Comparison of ENCODE assay signal across 24 cellular contexts in the genomic region with DNA sequence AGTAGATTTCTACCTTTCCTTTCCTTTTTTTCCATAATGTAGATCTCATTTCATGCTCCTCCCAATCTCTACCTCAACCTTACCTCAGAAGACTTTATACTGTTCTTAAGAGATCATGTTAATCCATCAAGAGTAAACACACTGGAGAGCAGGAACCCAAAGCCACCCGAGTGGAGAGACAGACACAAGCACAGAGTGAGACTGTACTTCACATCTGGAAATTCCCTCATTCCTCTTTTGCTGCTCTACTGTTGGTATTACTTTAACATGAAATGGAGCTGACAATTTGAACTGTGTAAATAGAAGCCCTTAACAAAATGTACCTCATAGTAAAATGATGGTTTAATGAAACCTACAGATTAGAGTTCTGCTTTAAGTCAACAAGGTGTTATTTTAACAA.
DNase-seq lines count a peak whose midpoint lies in the region; ATAC-seq and TF ChIP-seq lines count a peak whose summit lies in the region.
"Had no signal": no experiment of that assay in that cellular context is flagged by ENCODE, and none has a peak within 500 bp of the region (broad histone marks: within the 10 kb centered on the region; RNA-seq: fewer than 3 reads in every experiment).

No MANE protein-coding gene starts in this region.

- H2AFZ ChIP-seq in OCI-LY1 (ENCODE audit: low read length) (no peak overlapping the region), smooth muscle cell (ENCODE audit: low read depth) (no peak overlapping the region)

- no peak for DNase-seq in activated B cell treated with CpG ODN at 0.5 μM for 24 hours
- DNase-seq in smooth muscle cell (lab: John Stamatoyannopoulos, UW; ENCODE audit: unreplicated experiment) = no peak
- no peak for DNase-seq in tibial nerve (ENCODE audit: low spot score in 2 of 2)
- DNase-seq in ACHN = no peak
- DNase-seq: Caco-2; CD8-positive, alpha-beta T cell; DMS 273 treated with DMSO at 0.1 percent for 48 hours; DND-41; H7; IMR-90; KG1; MG63; NCI-H1105 treated with DMSO at 0.1 percent for 48 hours; NCI-H146; NCI-H1930; NCI-H2107; NCI-H446; NCI-H524 treated with DMSO at 0.1 percent for 48 hours; Right ventricle myocardium superior; RPMI8226 had no signal

- H3K79me2 ChIP-seq in OCI-LY1 (ENCODE audit: insufficient read depth, low read length) (no peaks in the 10 kb centered on the region), smooth muscle cell (ENCODE audit: low read depth) (no peaks in the 10 kb centered on the region)

- no peak overlapping the region for H3K27ac ChIP-seq in OCI-LY1 (ENCODE audit: low read depth, low read length, poor library complexity, severe bottlenecking)
- H3K27ac ChIP-seq in smooth muscle cell (ENCODE audit: low read depth) = no peak overlapping the region
- H3K27ac ChIP-seq in tibial nerve = no peak overlapping the region
- H3K27ac ChIP-seq: C4-2B had no signal

- ATAC-seq in GM18868 (IDR thresholded peaks at IDR 0.05; ENCODE audit: unreplicated experiment) (peak; percentile 76), activated B cell treated with CpG ODN at 0.5 μM for 24 hours (ENCODE audit: low read depth) (peak; percentile 42), HG03354 (IDR thresholded peaks at IDR 0.05; ENCODE audit: poor library complexity, severe bottlenecking, unreplicated experiment) (no peak)
- ATAC-seq: CD8-positive, alpha-beta T cell had no signal

- no peak overlapping the region for H3K27ac Mint-ChIP-seq in activated B cell treated with CpG ODN at 0.5 μM for 24 hours
- H3K27ac Mint-ChIP-seq: CD8-positive, alpha-beta T cell had no signal

- H3K36me3 Mint-ChIP-seq in activated B cell treated with CpG ODN at 0.5 μM for 24 hours (ENCODE audit: low read depth) = no peaks in the 10 kb centered on the region
- H3K36me3 Mint-ChIP-seq: CD8-positive, alpha-beta T cell had no signal

- POLR2A ChIA-PET in activated B cell treated with CpG ODN at 0.5 μM for 24 hours (lab: Charles Lee) = interaction anchor here (1.2 kb wide), 1 partner anchor 9 kb away, joined by 6 read pairs; no protein-coding TSS in a partner anchor

- in situ Hi-C loops in ACHN (cut with HindIII; ENCODE audit: low pct_ligation_motif_present, low pct_unique_long_range_greater_than_20kb, low sequenced_read_pairs) = no loop called here

- no peaks in the 10 kb centered on the region for H3K9me2 ChIP-seq in OCI-LY1 (ENCODE audit: low read depth, low read length)

- no peaks in the 10 kb centered on the region for H3K27me3 Mint-ChIP-seq in activated B cell treated with CpG ODN at 0.5 μM for 24 hours

- H3F3A ChIP-seq in OCI-LY1 (ENCODE audit: insufficient read depth, low read length) = no peaks in the 10 kb centered on the region
- no peaks in the 10 kb centered on the region for H3F3A ChIP-seq in smooth muscle cell (ENCODE audit: low read depth)

- no peak for TF ChIP-seq EP300 in tibial nerve (IDR thresholded peaks at IDR 0.05)

- H3K36me3 ChIP-seq in OCI-LY1 (ENCODE audit: insufficient read depth, low read length) (no peaks in the 10 kb centered on the region), smooth muscle cell (ENCODE audit: low read depth) (no peaks in the 10 kb centered on the region), tibial nerve (no peaks in the 10 kb centered on the region)
- H3K36me3 ChIP-seq: MG63 had no signal

- TF ChIP-seq POLR2A in tibial nerve (IDR thresholded peaks at IDR 0.05) = no peak

- no peaks in the 10 kb centered on the region for H4K20me1 ChIP-seq in OCI-LY1 (ENCODE audit: insufficient read depth, low read length)
- no peaks in the 10 kb centered on the region for H4K20me1 ChIP-seq in smooth muscle cell (ENCODE audit: low read depth)

- H3K4me3 ChIP-seq in OCI-LY1 (ENCODE audit: low read depth, low read length, poor library complexity, severe bottlenecking) (no peak overlapping the region), smooth muscle cell (no peak overlapping the region), tibial nerve (no peak overlapping the region)
- H3K4me3 ChIP-seq: MG63 had no signal

- CTCF ChIA-PET in activated B cell treated with CpG ODN at 0.5 μM for 24 hours (lab: Charles Lee) = interaction anchor here (1.7 kb wide), 1 partner anchor 105 kb away, joined by 7 read pairs; the partner anchor contains the start of gene RASGEF1B

- intact Hi-C loops in activated B cell treated with CpG ODN at 0.5 μM for 24 hours (cut with micrococcal nuclease) = loop anchor here (2.0 kb wide), 1 partner anchor 13 kb away; no protein-coding TSS in a partner anchor

- H3K27me3 ChIP-seq in OCI-LY1 (ENCODE audit: insufficient read depth, low read length) (no peaks in the 10 kb centered on the region), smooth muscle cell (ENCODE audit: low read depth) (no peaks in the 10 kb centered on the region), tibial nerve (no peaks in the 10 kb centered on the region)
- H3K27me3 ChIP-seq: MG63 had no signal

- TF ChIP-seq CTCF in OCI-LY1 (IDR thresholded peaks at IDR 0.05; ENCODE audit: low read length) (no peak), activated B cell treated with CpG ODN at 0.5 μM for 24 hours (IDR thresholded peaks at IDR 0.05) (no peak), smooth muscle cell (IDR thresholded peaks at IDR 0.05; ENCODE audit: borderline replicate concordance, insufficient read depth, poor library complexity, severe bottlenecking) (no peak), tibial nerve (IDR thresholded peaks at IDR 0.05) (no peak)

- H3K4me3 Mint-ChIP-seq in activated B cell treated with CpG ODN at 0.5 μM for 24 hours = no peak overlapping the region
- H3K4me3 Mint-ChIP-seq: CD8-positive, alpha-beta T cell had no signal

- H3K4me1 ChIP-seq in OCI-LY1 (ENCODE audit: insufficient read depth, low read length, severe bottlenecking) = peaks cover 26% of the 10 kb centered on the region
- H3K4me1 ChIP-seq in smooth muscle cell (ENCODE audit: low read depth) = no peaks in the 10 kb centered on the region
- H3K4me1 ChIP-seq in tibial nerve = no peaks in the 10 kb centered on the region
- H3K4me1 ChIP-seq: Caco-2 had no signal

- no peak overlapping the region for H3K9ac ChIP-seq in OCI-LY1 (ENCODE audit: low read length)
- H3K9ac ChIP-seq in smooth muscle cell (ENCODE audit: low read depth) = no peak overlapping the region

- H3K4me1 Mint-ChIP-seq in activated B cell treated with CpG ODN at 0.5 μM for 24 hours = peaks cover 29% of the 10 kb centered on the region

- H3K9me3 ChIP-seq in OCI-LY1 (ENCODE audit: low read length) (no peaks in the 10 kb centered on the region), smooth muscle cell (replicated peaks; ENCODE audit: low read depth) (no peaks in the 10 kb centered on the region), tibial nerve (peaks cover 0 to 7% (median 0%) of the 10 kb centered on the region in 4 donors)
- H3K9me3 ChIP-seq: Caco-2, MG63 had no signal

- 24% methylated on average over 1 of the region's 1 CpG for WGBS in smooth muscle cell (ENCODE audit: low lambda C conversion rate)
- WGBS in tibial nerve, 2 donors = 46 to 63% methylated on average over 1 of the region's 1 CpG

- H3K4me2 ChIP-seq in OCI-LY1 (ENCODE audit: low read length) (peak overlapping the region; percentile 18; the same call in 1 of the 2 replicates), smooth muscle cell (peak overlapping the region; percentile 27)

- H3K9me3 Mint-ChIP-seq in activated B cell treated with CpG ODN at 0.5 μM for 24 hours = no peaks in the 10 kb centered on the region
- H3K9me3 Mint-ChIP-seq: CD8-positive, alpha-beta T cell had no signal
